11 cellular contexts compared by ENCODE assay signal in genomic region chr13:48161530-48162179, GRCh38.
A peak's percentile ranks its signal among the peaks of the same experiment; 100 is the strongest.
DNase-seq lines count a peak whose midpoint lies in the region; TF ChIP-seq lines count a peak whose summit lies in the region.
"Had no signal": no experiment of that assay in that cellular context is flagged by ENCODE, and none has a peak within 500 bp of the region (broad histone marks: within the 10 kb centered on the region; RNA-seq: fewer than 3 reads in every experiment).

No MANE protein-coding gene starts in this region.

- 81 to 93% methylated on average over 3 to 5 of the region's 5 CpGs for WGBS in transverse colon (ENCODE audit: low coverage in 1 of 2), 2 donors

- no peaks in the 10 kb centered on the region for H3K9me3 ChIP-seq in transverse colon

- no peaks in the 10 kb centered on the region for H3K27me3 ChIP-seq in transverse colon

- no peak for TF ChIP-seq EP300 in transverse colon (IDR thresholded peaks at IDR 0.05; ENCODE audit: low read depth)

- no peak for TF ChIP-seq POLR2A in transverse colon (IDR thresholded peaks at IDR 0.05)

- no peak overlapping the region for H3K4me3 ChIP-seq in transverse colon
- H3K4me3 ChIP-seq: SK-N-MC had no signal

- intact Hi-C loops in transverse colon (cut with DNase I; ENCODE audit: low total_unique reads), result no loop called here

- H3K36me3 ChIP-seq in transverse colon, result no peaks in the 10 kb centered on the region

- in situ Hi-C loops in transverse colon (cut with MboI; ENCODE audit: low pct_ligation_motif_present in 1 of 4, low pct_unique_long_range_greater_than_20kb in 1 of 4, low sequenced_read_pairs in 3 of 4), result no loop called here

- TF ChIP-seq CTCF in transverse colon (IDR thresholded peaks at IDR 0.05), result no peak

- H3K4me1 ChIP-seq in transverse colon, result peaks cover 0 to 11% (median 0%) of the 10 kb centered on the region in 4 donors

- H3K27ac ChIP-seq in transverse colon, result peak overlapping the region; percentile 44 to 65 (median 54)
- H3K27ac ChIP-seq: SK-N-MC had no signal

- peak; percentile 85 for DNase-seq in OCI-M1 (lab: John Stamatoyannopoulos, UW)
- peak; percentile 42 for DNase-seq in dermis blood vessel endothelial cell
- peak; percentile 86 for DNase-seq in medulla oblongata (ENCODE audit: extremely low spot score)
- peak; percentile 26 for DNase-seq in transverse colon
- no peak for DNase-seq in cerebellar cortex (ENCODE audit: low spot score)
- DNase-seq in activated CD8-positive, alpha-beta memory T cell treated with anti-CD3 and anti-CD28 coated beads for 24 hours, result no peak
- DNase-seq in NCI-H1105 (lab: John Stamatoyannopoulos, UW), result no peak
- DNase-seq: activated CD8-positive, alpha-beta memory T cell treated with anti-CD3 and anti-CD28 coated beads, Interleukin-2, amount 50 U/mL, for 48 hours; effector memory CD4-positive, alpha-beta T cell; NCI-H2081 had no signal

Comparison
In these comparisons a context has a peak if more than half of its experiments do, and no peak if none do; other contexts are left out.
1. DNase-seq: peak in OCI-M1 (single experiment), dermis blood vessel endothelial cell (single experiment), medulla oblongata (single experiment) and transverse colon (single experiment); none in cerebellar cortex (single experiment), activated CD8-positive, alpha-beta memory T cell treated with anti-CD3 and anti-CD28 coated beads for 24 hours (single experiment) and NCI-H1105 (single experiment).